ENCODE assay signal across 8 cellular contexts in the genomic region with DNA sequence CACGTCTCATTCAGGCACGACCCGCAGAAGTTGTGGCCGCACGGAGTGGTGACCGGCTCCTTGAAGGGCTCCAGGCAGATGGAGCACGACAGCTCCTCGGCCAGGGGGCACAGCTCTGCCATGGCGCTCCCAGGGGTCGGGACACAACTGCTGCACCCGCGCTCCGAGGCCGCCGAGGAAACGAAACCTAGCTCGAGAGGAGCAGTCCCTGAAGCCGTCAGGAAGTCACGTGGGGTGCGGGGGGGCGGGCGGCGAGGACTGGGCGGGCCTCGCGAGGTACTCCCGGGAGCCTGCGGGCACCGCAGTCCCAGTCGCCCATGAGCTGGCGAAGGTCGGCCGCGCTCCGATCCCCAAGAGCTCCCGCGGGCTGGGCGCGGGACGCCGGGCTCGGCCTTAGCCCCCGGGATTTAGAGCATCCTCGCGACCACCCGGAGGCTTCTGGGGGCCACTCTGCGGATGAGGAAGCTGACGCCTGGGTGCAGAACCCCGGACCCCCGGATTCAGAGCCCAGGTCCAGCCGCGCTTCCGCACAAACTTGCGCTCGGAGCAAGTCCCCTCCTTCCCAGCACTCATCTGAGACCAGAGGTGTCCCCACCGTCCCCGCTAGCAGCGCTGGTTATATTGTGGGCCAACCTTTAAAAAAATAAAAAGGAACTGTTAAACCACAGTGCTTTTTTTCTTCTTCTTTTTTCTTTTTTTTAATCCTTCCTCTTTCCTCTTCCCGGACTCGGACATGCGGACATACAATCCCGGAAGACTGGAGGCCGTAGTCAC. TPM values are rescaled to one million over a fixed set of nuclear protein-coding genes. Genes with fewer than 3 reads are reported as not detected.
DNase-seq lines count a peak whose midpoint lies in the region; ATAC-seq and TF ChIP-seq lines count a peak whose summit lies in the region.

A gene with protein sequence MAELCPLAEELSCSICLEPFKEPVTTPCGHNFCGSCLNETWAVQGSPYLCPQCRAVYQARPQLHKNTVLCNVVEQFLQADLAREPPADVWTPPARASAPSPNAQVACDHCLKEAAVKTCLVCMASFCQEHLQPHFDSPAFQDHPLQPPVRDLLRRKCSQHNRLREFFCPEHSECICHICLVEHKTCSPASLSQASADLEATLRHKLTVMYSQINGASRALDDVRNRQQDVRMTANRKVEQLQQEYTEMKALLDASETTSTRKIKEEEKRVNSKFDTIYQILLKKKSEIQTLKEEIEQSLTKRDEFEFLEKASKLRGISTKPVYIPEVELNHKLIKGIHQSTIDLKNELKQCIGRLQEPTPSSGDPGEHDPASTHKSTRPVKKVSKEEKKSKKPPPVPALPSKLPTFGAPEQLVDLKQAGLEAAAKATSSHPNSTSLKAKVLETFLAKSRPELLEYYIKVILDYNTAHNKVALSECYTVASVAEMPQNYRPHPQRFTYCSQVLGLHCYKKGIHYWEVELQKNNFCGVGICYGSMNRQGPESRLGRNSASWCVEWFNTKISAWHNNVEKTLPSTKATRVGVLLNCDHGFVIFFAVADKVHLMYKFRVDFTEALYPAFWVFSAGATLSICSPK (minus strand): TSS at position 183 of the 774 bp plus-strand sequence. CDS start 61 bp downstream, at position 122.

- H3K4me1 Mint-ChIP-seq in chondrocyte (ENCODE audit: low read depth) = peaks cover 44% of the 10 kb centered on the region

- peak; percentile 98 for DNase-seq in AG20443 (ENCODE audit: low spot score)
- peak; percentile 87 for DNase-seq in NCI-H510A (lab: John Stamatoyannopoulos, UW)
- peak; percentile 83 to 92 for DNase-seq in activated CD4-positive, alpha-beta T cell treated with anti-CD3 and anti-CD28 coated beads for 24 hours (ENCODE audit: low read depth in 2 of 2)
- DNase-seq in chondrocyte (ENCODE audit: low spot score) = no peak
- DNase-seq in kidney glomerular epithelial cell (lab: John Stamatoyannopoulos, UW) = peak; percentile 60
- peak; percentile 85 to 86 for DNase-seq in stimulated activated CD4-positive, alpha-beta T cell treated with anti-CD3 and anti-CD28 coated beads, Interleukin-15, amount 100 ng/mL, for 48 hours (ENCODE audit: low read depth in 2 of 2)

- H3K27me3 Mint-ChIP-seq in chondrocyte (ENCODE audit: low read depth) = no peaks in the 10 kb centered on the region

- H3K4me3 Mint-ChIP-seq in chondrocyte (ENCODE audit: unreplicated experiment) = peak within 1 kb of the TSS; percentile 90

- H3K36me3 Mint-ChIP-seq in chondrocyte (ENCODE audit: low read depth) = no peaks in the 10 kb centered on the region

- peak within 1 kb of the TSS; percentile 94 for H3K27ac Mint-ChIP-seq in chondrocyte (ENCODE audit: unreplicated experiment)

- ATAC-seq in GM19043 (IDR thresholded peaks at IDR 0.05; ENCODE audit: low read depth, unreplicated experiment) (peak; percentile 67), HG03354 (IDR thresholded peaks at IDR 0.05; ENCODE audit: poor library complexity, severe bottlenecking, unreplicated experiment) (peak; percentile 85)

- peaks cover 11% of the 10 kb centered on the region for H3K9me3 Mint-ChIP-seq in chondrocyte (ENCODE audit: low read depth)

- no peak for TF ChIP-seq CTCF in chondrocyte (IDR thresholded peaks at IDR 0.05)

RNA-seq across cellular contexts. Expression of the gene that starts here (rescaled TPM):
- 19.2 to 31.7 TPM (median 19.6 TPM) in 3 replicates for total RNA-seq in chondrocyte
